ENCODE assay signal across 8 cellular contexts in the genomic region with DNA sequence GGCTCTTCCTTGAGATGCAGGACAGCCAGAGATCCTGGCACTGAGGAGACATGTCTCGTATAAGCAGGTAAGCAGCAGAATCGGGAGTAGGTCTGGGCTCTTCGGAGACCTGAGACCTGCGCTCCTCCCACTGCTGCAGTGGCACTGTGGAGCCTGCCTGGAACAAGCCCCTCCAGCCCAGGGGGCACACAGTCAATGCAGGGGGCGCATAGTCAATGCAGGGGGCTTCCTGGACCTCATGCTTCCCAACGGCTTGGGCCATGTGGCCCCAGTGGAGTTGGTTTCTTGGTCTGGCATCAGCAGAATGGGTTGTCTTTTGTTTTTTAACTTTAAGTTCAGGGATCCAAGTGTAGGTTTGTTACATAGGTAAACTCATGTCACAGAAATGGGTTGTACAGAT. TPM values are rescaled to one million over a fixed set of nuclear protein-coding genes. Genes with fewer than 3 reads are reported as not detected.
"Had no signal": no experiment of that assay in that cellular context is flagged by ENCODE, and none has a peak within 500 bp of the region (broad histone marks: within the 10 kb centered on the region; RNA-seq: fewer than 3 reads in every experiment).

No MANE protein-coding gene starts in this region.

- H2AFZ ChIP-seq: GM23338 had no signal

- H3K4me3 ChIP-seq: GM23338 had no signal

- DNase-seq: HCEC 1CT, HFFc6, KBM-7 had no signal

- H3K4me1 Mint-ChIP-seq: GM23338 had no signal

- H3K27ac Mint-ChIP-seq: GM23338, HFFc6 had no signal

- H3K9me3 Mint-ChIP-seq: GM23338, HFFc6, IgD-negative memory B cell had no signal

- H3K27ac ChIP-seq: HL-60 had no signal

- ATAC-seq: GM23338, HepG2 had no signal

- H3K4me2 ChIP-seq: GM23338 had no signal

- H3K4me3 Mint-ChIP-seq: GM23338, HFFc6, IgD-negative memory B cell had no signal

- H3K27me3 Mint-ChIP-seq: IgD-negative memory B cell had no signal

RNA-seq across cellular contexts. Expression of a gene that starts 27.9 kb away (rescaled TPM):
- total RNA-seq: HepG2, HFFc6, HT1080 had no signal
- polyA plus RNA-seq: HepG2, IgD-negative memory B cell had no signal
